In the genomic region with DNA sequence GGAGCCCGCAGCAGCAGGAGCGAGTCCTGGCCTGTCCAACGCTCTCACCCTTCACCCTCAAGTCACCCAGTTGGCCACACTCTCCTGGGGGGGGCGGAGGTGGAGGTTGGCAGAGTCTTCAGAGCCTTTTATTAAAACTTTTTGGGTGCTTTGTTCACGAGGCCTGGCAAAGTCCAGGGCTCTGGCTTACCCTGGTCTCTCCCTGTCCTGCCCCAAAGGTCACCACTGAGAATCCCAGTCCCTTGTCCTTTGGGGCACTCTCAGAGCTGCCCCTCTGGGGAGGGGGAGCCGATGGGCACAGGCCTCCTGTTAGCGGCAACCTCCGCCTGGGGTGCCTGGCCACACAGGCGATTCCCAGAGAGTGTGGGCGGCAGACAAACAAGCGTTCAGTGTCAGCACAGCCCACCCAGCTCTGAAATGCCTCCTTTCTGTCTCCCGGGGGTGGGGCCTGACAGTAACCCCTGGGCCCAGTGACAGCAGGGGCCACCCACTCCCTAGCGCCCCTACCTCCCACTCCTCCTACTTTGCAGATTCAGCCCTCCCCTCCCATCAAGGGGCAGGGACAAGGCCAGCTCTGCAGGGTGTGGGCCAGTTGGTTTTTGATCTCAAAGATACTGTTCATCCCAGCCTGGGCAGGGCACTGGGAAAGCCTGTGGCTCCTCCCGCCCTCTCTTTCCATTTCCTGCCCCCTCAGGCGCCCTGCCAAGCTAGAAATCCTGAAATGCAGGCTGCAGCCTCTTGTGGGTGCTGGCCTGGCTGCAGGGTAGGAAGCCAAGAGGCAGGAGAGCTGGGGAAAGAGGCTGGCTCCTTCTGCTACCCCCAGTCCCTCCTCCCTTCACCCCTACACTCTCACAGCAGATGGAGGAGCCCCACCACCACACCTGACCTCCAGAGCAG, we compare ENCODE assay signal across 9 cellular contexts. TPM values are rescaled to one million over a fixed set of nuclear protein-coding genes. Genes with fewer than 3 reads are reported as not detected.
A peak's percentile ranks its signal among the peaks of the same experiment; 100 is the strongest.
DNase-seq lines count a peak whose midpoint lies in the region; ATAC-seq and TF ChIP-seq lines count a peak whose summit lies in the region.
"Had no signal": no experiment of that assay in that cellular context is flagged by ENCODE, and none has a peak within 500 bp of the region (broad histone marks: within the 10 kb centered on the region; RNA-seq: fewer than 3 reads in every experiment).

No MANE protein-coding gene starts in this region.

- H3K4me2 ChIP-seq in skeletal muscle satellite cell (ENCODE audit: low read length): peak overlapping the region; percentile 47

- DNase-seq in H4 (ENCODE audit: low spot score) (peak; percentile 75), RWPE1 (ENCODE audit: low spot score) (peak; percentile 76), heart right ventricle (peak; percentile 76 to 79)

- peak overlapping the region in 1 of 10 donors; percentile 8 for H3K4me3 ChIP-seq in heart right ventricle
- H3K4me3 ChIP-seq in skeletal muscle satellite cell (ENCODE audit: low read length): no peak overlapping the region
- H3K4me3 ChIP-seq: body of pancreas had no signal

- CTCF ChIA-PET in RWPE1 (lab: Yijun Ruan, JAX): interaction anchor here (0.6 to 1.5 kb wide), 4 partner anchors 10 to 38 kb away, joined by 3 to 9 read pairs (median 4); partner anchors contain the start of gene EMP2

- H3K27ac ChIP-seq in RWPE1 (peak overlapping the region; percentile 92), heart right ventricle (peak overlapping the region; percentile 39 to 87 (median 68))
- H3K27ac ChIP-seq: body of pancreas had no signal

- H3K36me3 ChIP-seq in heart right ventricle (no peaks in the 10 kb centered on the region), skeletal muscle satellite cell (ENCODE audit: insufficient read depth, low read length) (no peaks in the 10 kb centered on the region)

- 39 to 46% methylated on average over 15 of the region's 15 CpGs for WGBS in heart right ventricle, 2 donors

- peak overlapping the region; percentile 11 for H3K9ac ChIP-seq in skeletal muscle satellite cell (ENCODE audit: low read depth, low read length)

- intact Hi-C loops in heart right ventricle (cut with DNase I): loop anchor here in 6 of 10 donors (2.0 to 10.0 kb wide), 4 partner anchors 35 to 118 kb away; partner anchors contain the start of gene EMP2 (in 3 of the 6)

- POLR2A ChIA-PET in RWPE1 (lab: Yijun Ruan, JAX; ENCODE audit: low non-redundant PET): interaction anchor here (1.0 to 1.6 kb wide), 3 partner anchors 36 to 38 kb away, joined by 3 to 8 read pairs (median 4); partner anchors contain the start of gene EMP2

- H3K9me3 ChIP-seq in heart right ventricle (no peaks in the 10 kb centered on the region), skeletal muscle satellite cell (replicated peaks; ENCODE audit: low read length) (no peaks in the 10 kb centered on the region)
- H3K9me3 ChIP-seq: body of pancreas had no signal

- H3K4me1 ChIP-seq in heart right ventricle (peaks cover 10 to 44% (median 33%) of the 10 kb centered on the region in 9 donors), skeletal muscle satellite cell (ENCODE audit: control insufficient read depth, insufficient read depth, low read length) (peaks cover 17% of the 10 kb centered on the region)

- H3K27me3 ChIP-seq in heart right ventricle (no peaks in the 10 kb centered on the region), skeletal muscle satellite cell (ENCODE audit: control insufficient read depth, insufficient read depth, low read length) (peaks cover 16% of the 10 kb centered on the region)
- H3K27me3 ChIP-seq: body of pancreas had no signal

- TF ChIP-seq CTCF in RWPE1 (conservative IDR thresholded peaks at IDR 0.05; ENCODE audit: low read depth) (peak; percentile 26; the same call in 1 of the 2 replicates), heart right ventricle (IDR thresholded peaks at IDR 0.05) (peak in 4 of 9 donors; percentile 20 to 39 (median 37))

- ATAC-seq in heart right ventricle: peak; percentile 64 to 85 (median 81)
- ATAC-seq in GM18867 (IDR thresholded peaks at IDR 0.05; ENCODE audit: unreplicated experiment): no peak
- no peak for ATAC-seq in HG02884 (IDR thresholded peaks at IDR 0.05; ENCODE audit: unreplicated experiment)
- ATAC-seq in HG02938 (IDR thresholded peaks at IDR 0.05; ENCODE audit: unreplicated experiment): no peak
- ATAC-seq in GM21423 (IDR thresholded peaks at IDR 0.05; ENCODE audit: unreplicated experiment): no peak
- ATAC-seq: body of pancreas had no signal

RNA-seq across cellular contexts. Expression of gene EMP2, which starts 36.6 kb away (rescaled TPM):
- total RNA-seq in H4 (2014; rRNA removed; shearing (Covaris generic)): 9.7 and 9.9 TPM in 2 replicates
- 100 to 1,000 TPM in 1 of 10 donors, 10 to 100 TPM in 9; 44.6 to 108 (median 62.0) TPM for total RNA-seq in heart right ventricle
- polyA plus RNA-seq in heart right ventricle: 10 to 100 TPM; 36.1 to 40.9 TPM
- total RNA-seq in skeletal muscle satellite cell (2012; rRNA removed): 23.2 and 24.8 TPM in 2 replicates

Comparison
In these comparisons a context has a peak if more than half of its experiments do, and no peak if none do; other contexts are left out.
1. ATAC-seq: peak in heart right ventricle (8 of 8); none in GM18867 (single experiment), HG02884 (single experiment), HG02938 (single experiment) and GM21423 (single experiment).
2. Peak in every context shown above with its lines, with median percentiles within 50 percentile points of each other: DNase-seq.